Comparison of ENCODE assay signal across 1 cellular context in the genomic region with DNA sequence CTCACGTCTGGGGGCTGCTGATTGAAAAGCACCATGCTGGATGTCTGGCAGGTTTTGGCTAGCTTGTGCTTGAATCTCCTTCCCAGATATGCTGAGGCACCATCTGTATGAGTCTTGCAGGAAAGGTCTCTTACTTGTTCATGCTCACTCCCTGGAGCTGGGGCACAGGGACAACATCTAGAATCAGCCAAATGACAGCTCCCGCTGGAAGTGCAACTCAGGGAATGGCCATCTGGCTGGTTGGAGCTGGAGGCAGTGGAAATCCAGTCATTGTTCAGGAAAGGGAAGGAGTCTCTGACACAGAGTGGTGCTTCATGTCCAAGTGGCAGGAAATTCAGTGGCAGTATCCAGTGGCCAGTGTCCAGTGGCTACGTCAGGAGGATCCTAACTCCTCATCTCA.
TF ChIP-seq lines count a peak whose summit lies in the region.

No MANE protein-coding gene starts in this region.

TF ChIP-seq in IMR-90, 13 proteins besides CTCF, POLR2A, EP300 and RAD21:
- TF ChIP-seq BHLHE40 (IDR thresholded peaks at IDR 0.05; ENCODE audit: low read depth, low read length) (no peak), MAFK (IDR thresholded peaks at IDR 0.05; ENCODE audit: low read depth, low read length) (no peak), CEBPB (IDR thresholded peaks at IDR 0.05; ENCODE audit: low read depth, low read length) (no peak), RFX5 (IDR thresholded peaks at IDR 0.05; ENCODE audit: low read depth, low read length) (no peak), SMC3 (IDR thresholded peaks at IDR 0.05; ENCODE audit: low read depth, low read length) (no peak), MAZ (IDR thresholded peaks at IDR 0.05; ENCODE audit: borderline replicate concordance, low read depth, low read length) (no peak), RCOR1 (IDR thresholded peaks at IDR 0.05; ENCODE audit: insufficient replicate concordance, low read length) (no peak), NFE2L2 (IDR thresholded peaks at IDR 0.05; ENCODE audit: low read depth, low read length) (no peak), FOS (IDR thresholded peaks at IDR 0.05; ENCODE audit: low read depth, low read length) (no peak), CHD1 (IDR thresholded peaks at IDR 0.05; ENCODE audit: low read depth, low read length) (no peak), MXI1 (IDR thresholded peaks at IDR 0.05; ENCODE audit: borderline replicate concordance, low read depth, low read length) (no peak)
- TF ChIP-seq, protein P1, sequence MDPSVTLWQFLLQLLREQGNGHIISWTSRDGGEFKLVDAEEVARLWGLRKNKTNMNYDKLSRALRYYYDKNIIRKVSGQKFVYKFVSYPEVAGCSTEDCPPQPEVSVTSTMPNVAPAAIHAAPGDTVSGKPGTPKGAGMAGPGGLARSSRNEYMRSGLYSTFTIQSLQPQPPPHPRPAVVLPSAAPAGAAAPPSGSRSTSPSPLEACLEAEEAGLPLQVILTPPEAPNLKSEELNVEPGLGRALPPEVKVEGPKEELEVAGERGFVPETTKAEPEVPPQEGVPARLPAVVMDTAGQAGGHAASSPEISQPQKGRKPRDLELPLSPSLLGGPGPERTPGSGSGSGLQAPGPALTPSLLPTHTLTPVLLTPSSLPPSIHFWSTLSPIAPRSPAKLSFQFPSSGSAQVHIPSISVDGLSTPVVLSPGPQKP (IDR thresholded peaks at IDR 0.05; ENCODE audit: borderline replicate concordance, low read depth, low read length) = no peak
- TF ChIP-seq, protein P2, sequence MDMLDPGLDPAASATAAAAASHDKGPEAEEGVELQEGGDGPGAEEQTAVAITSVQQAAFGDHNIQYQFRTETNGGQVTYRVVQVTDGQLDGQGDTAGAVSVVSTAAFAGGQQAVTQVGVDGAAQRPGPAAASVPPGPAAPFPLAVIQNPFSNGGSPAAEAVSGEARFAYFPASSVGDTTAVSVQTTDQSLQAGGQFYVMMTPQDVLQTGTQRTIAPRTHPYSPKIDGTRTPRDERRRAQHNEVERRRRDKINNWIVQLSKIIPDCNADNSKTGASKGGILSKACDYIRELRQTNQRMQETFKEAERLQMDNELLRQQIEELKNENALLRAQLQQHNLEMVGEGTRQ (IDR thresholded peaks at IDR 0.05; ENCODE audit: low read depth, low read length) = no peak
TF ChIP-seq in IMR-90: peak in this region for 0.
